ENCODE assay signal across 12 cellular contexts in genomic region chr3:48599077-48599501, GRCh38. TPM values are rescaled to one million over a fixed set of nuclear protein-coding genes. Genes with fewer than 3 reads are reported as not detected.
DNase-seq lines count a peak whose midpoint lies in the region; ATAC-seq and TF ChIP-seq lines count a peak whose summit lies in the region.
"Had no signal": no experiment of that assay in that cellular context is flagged by ENCODE, and none has a peak within 500 bp of the region (broad histone marks: within the 10 kb centered on the region; RNA-seq: fewer than 3 reads in every experiment).

No MANE protein-coding gene starts in this region.

- peak overlapping the region; percentile 84 for H3K27ac Mint-ChIP-seq in type B pancreatic cell
- H3K27ac Mint-ChIP-seq: activated T-cell treated with anti-CD3 and anti-CD28 coated beads, Interleukin-2, amount 50 U/mL, for 24 hours; memory B cell had no signal

- H3K4me1 Mint-ChIP-seq in type B pancreatic cell (ENCODE audit: unreplicated experiment): peaks cover 32% of the 10 kb centered on the region

- H3K36me3 ChIP-seq in colonic mucosa: peaks cover 34% of the 10 kb centered on the region
- peaks cover 33% of the 10 kb centered on the region for H3K36me3 ChIP-seq in mucosa of descending colon (ENCODE audit: low read depth)

- peak; percentile 8 for ATAC-seq in mucosa of descending colon

- peak overlapping the region; percentile 65 for H3K27ac ChIP-seq in colonic mucosa

- no peak overlapping the region for H3K4me3 ChIP-seq in LNCaP clone FGC (ENCODE audit: low read depth, low read length)
- H3K4me3 ChIP-seq in colonic mucosa: no peak overlapping the region
- H3K4me3 ChIP-seq in mucosa of descending colon: no peak overlapping the region

- TF ChIP-seq POLR2A in erythroblast (IDR thresholded peaks at IDR 0.05; ENCODE audit: low read length): no peak

- intact Hi-C loops in colonic mucosa (cut with DNase I): no loop called here
- intact Hi-C loops in mucosa of descending colon (cut with DNase I, micrococcal nuclease): no loop called here

- DNase-seq in LNCaP clone FGC (ENCODE audit: low read depth): peak; percentile 8
- no peak for DNase-seq in colonic mucosa
- DNase-seq in mucosa of descending colon: no peak
- no peak for DNase-seq in type B pancreatic cell (ENCODE audit: extremely low spot score, unreplicated experiment)
- no peak for DNase-seq in erythroblast (lab: John Stamatoyannopoulos, UW)
- no peak for DNase-seq in NCI-H187 treated with DMSO at 0.1 percent for 48 hours (lab: John Stamatoyannopoulos, UW)
- no peak for DNase-seq in NCI-H446 (lab: John Stamatoyannopoulos, UW)
- DNase-seq: activated T-cell treated with anti-CD3 and anti-CD28 coated beads, Interleukin-2, amount 50 U/mL, for 24 hours; central memory CD4-positive, alpha-beta T cell; DMS79; small intestine had no signal

- H3K27me3 Mint-ChIP-seq in type B pancreatic cell: peaks cover 3% of the 10 kb centered on the region

- peak overlapping the region in 1 of 2 donors; percentile 13 for H3K9ac ChIP-seq in colonic mucosa (ENCODE audit: low read depth in 2 of 2, low read length in 2 of 2)

- H3K4me1 ChIP-seq in colonic mucosa (peaks cover 10% of the 10 kb centered on the region), mucosa of descending colon (ENCODE audit: low read depth) (peaks cover 15% of the 10 kb centered on the region)

- no peaks in the 10 kb centered on the region for H3K9me3 ChIP-seq in colonic mucosa
- no peaks in the 10 kb centered on the region for H3K9me3 ChIP-seq in mucosa of descending colon

- H3K4me3 Mint-ChIP-seq in type B pancreatic cell: peak overlapping the region; percentile 44
- H3K4me3 Mint-ChIP-seq: activated T-cell treated with anti-CD3 and anti-CD28 coated beads, Interleukin-2, amount 50 U/mL, for 24 hours; memory B cell had no signal

- peaks cover 9% of the 10 kb centered on the region for H3K27me3 ChIP-seq in colonic mucosa

- H3K36me3 Mint-ChIP-seq in type B pancreatic cell: peaks cover 17% of the 10 kb centered on the region

- no peaks in the 10 kb centered on the region for H3K9me3 Mint-ChIP-seq in type B pancreatic cell
- H3K9me3 Mint-ChIP-seq: activated T-cell treated with anti-CD3 and anti-CD28 coated beads, Interleukin-2, amount 50 U/mL, for 24 hours; memory B cell had no signal

- TF ChIP-seq CTCF in LNCaP clone FGC (IDR thresholded peaks at IDR 0.05; ENCODE audit: control insufficient read depth, extremely low read depth, insufficient read depth): no peak
- TF ChIP-seq CTCF in colonic mucosa (IDR thresholded peaks at IDR 0.05): no peak
- no peak for TF ChIP-seq CTCF in mucosa of descending colon (IDR thresholded peaks at IDR 0.05)
- no peak for TF ChIP-seq CTCF in type B pancreatic cell (conservative IDR thresholded peaks at IDR 0.05)

RNA-seq across cellular contexts. Expression of gene COL7A1, which starts 4.0 kb away (rescaled TPM):
- total RNA-seq in colonic mucosa (1 to 10 TPM; 3.8 to 5.1 TPM), mucosa of descending colon (1 to 10 TPM; 2.8 to 6.8 (median 3.9) TPM), type B pancreatic cell (ENCODE audit: low replicate concordance) (17.6 and 32.3 TPM in 2 replicates)

RNA-seq across cellular contexts. Expression of gene UQCRC1, which starts 10.4 kb away (rescaled TPM):
- total RNA-seq in colonic mucosa (100 to 1,000 TPM; 682 to 753 TPM), mucosa of descending colon (100 to 1,000 TPM; 384 to 562 (median 554) TPM), type B pancreatic cell (ENCODE audit: low replicate concordance) (273 and 324 TPM in 2 replicates)

RNA-seq across cellular contexts. Expression of gene TMEM89, which starts 22.5 kb away (rescaled TPM):
- total RNA-seq in colonic mucosa (under 1 TPM in 1 of 2 donors, not detected in 1; 0.42 TPM), mucosa of descending colon (1 to 10 TPM in 1 of 3 donors, under 1 TPM in 1, not detected in 1; 0.65 to 1.1 TPM), type B pancreatic cell (ENCODE audit: low replicate concordance) (not detected in 2 replicates)

RNA-seq across cellular contexts. Expression of gene UCN2, which starts 35.5 kb away (rescaled TPM):
- total RNA-seq in colonic mucosa: not detected
- under 1 TPM in 1 of 3 donors, not detected in 2; 0.19 TPM for total RNA-seq in mucosa of descending colon
- 0.72 and 0.83 TPM in 2 replicates for total RNA-seq in type B pancreatic cell (ENCODE audit: low replicate concordance)

RNA-seq across cellular contexts. Expression of gene SLC26A6, which starts 36.2 kb away (rescaled TPM):
- 100 to 1,000 TPM in 1 of 2 donors, 10 to 100 TPM in 1; 94.9 to 112 TPM for total RNA-seq in colonic mucosa
- 100 to 1,000 TPM in 2 of 3 donors, 10 to 100 TPM in 1; 78.6 to 161 (median 104) TPM for total RNA-seq in mucosa of descending colon
- total RNA-seq in type B pancreatic cell (ENCODE audit: low replicate concordance): 19.7 and 35.6 TPM in 2 replicates
